Comparison of ENCODE assay signal across 29 cellular contexts in the genomic region with DNA sequence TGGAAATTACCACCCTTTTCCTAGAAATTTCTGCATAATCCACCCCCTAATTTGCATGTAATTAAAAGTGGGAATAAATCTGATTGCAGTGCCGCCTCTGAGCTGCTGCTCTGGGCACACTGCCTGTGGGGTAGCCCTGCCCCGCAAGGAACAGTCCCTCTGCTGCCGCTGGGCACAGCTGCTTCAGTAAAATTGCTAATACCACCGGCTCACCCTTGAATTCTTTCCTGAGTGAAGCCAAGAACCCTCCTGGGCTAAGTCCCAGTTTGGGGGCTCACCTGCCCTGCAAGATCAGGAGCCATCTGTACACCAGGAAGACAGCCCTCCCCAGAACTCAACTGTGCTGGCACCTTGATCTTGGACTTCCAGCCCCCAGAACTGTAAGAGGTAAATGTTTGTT. TPM values are rescaled to one million over a fixed set of nuclear protein-coding genes. Genes with fewer than 3 reads are reported as not detected.
DNase-seq lines count a peak whose midpoint lies in the region; ATAC-seq, FAIRE-seq and TF ChIP-seq lines count a peak whose summit lies in the region.
"Had no signal": no experiment of that assay in that cellular context is flagged by ENCODE, and none has a peak within 500 bp of the region (broad histone marks: within the 10 kb centered on the region; RNA-seq: fewer than 3 reads in every experiment).

No MANE protein-coding gene starts in this region.

- H2BK12ac ChIP-seq in neuronal stem cell (ENCODE audit: low read length): no peak overlapping the region

- no peak overlapping the region for H2BK5ac ChIP-seq in neuronal stem cell (ENCODE audit: low read length)

- H2AFZ ChIP-seq in neuronal stem cell (ENCODE audit: low read length): no peak overlapping the region

- DNase-seq in A549 (ENCODE audit: low read depth in 1 of 2, low spot score in 1 of 2) (no peak), T-helper 17 cell (no peak), neuronal stem cell (ENCODE audit: low spot score) (no peak), HEK293T (ENCODE audit: extremely low spot score) (no peak), ascending aorta (ENCODE audit: low spot score in 2 of 2) (no peak)
- no peak for DNase-seq in CD8-positive, alpha-beta memory T cell
- DNase-seq in stimulated activated CD4-positive, alpha-beta T cell treated with anti-CD3 and anti-CD28 coated beads, Interleukin-1b, Interleukin-23, amount 100 ng/mL, for 48 hours: no peak
- DNase-seq: activated CD8-positive, alpha-beta T cell treated with anti-CD3 and anti-CD28 coated beads, Interleukin-2, amount 10 ng/mL, durations not matched to agents 7 days and 5 days; activated gamma-delta T cell; amniotic stem cell; C1 segment of cervical spinal cord; colonic mucosa; DMS153; endodermal cell; KBM-7; MM.1S; NCI-H1436 treated with DMSO at 0.1 percent for 48 hours; NCI-H2107; NCI-H446 treated with DMSO at 0.1 percent for 48 hours; posterior cingulate gyrus; right lobe of liver; SIG-M5 had no signal

- no peak overlapping the region for H3K4ac ChIP-seq in neuronal stem cell (ENCODE audit: low read length)

- no peaks in the 10 kb centered on the region for H3K36me3 ChIP-seq in CD8-positive, alpha-beta memory T cell (ENCODE audit: insufficient read depth, low read length)
- H3K36me3 ChIP-seq in neuronal stem cell (replicated peaks in 1 of 2; ENCODE audit: control insufficient read depth in 2 of 2, insufficient read depth in 2 of 2, low read length in 2 of 2): no peaks in the 10 kb centered on the region
- H3K36me3 ChIP-seq in ascending aorta: no peaks in the 10 kb centered on the region
- H3K36me3 ChIP-seq: colonic mucosa, esophagus muscularis mucosa, right lobe of liver had no signal

- no peaks in the 10 kb centered on the region for H3K27me3 ChIP-seq in CD8-positive, alpha-beta memory T cell (ENCODE audit: insufficient read depth, low read length, poor library complexity, severe bottlenecking)
- H3K27me3 ChIP-seq in neuronal stem cell (ENCODE audit: control insufficient read depth in 3 of 3, insufficient read depth in 3 of 3, low read depth in 1 of 3, low read length in 3 of 3) (no peaks in the 10 kb centered on the region), ascending aorta (no peaks in the 10 kb centered on the region)
- H3K27me3 ChIP-seq: colonic mucosa, esophagus muscularis mucosa, right lobe of liver had no signal

- H3K27me3 Mint-ChIP-seq in CD8-positive, alpha-beta memory T cell: no peaks in the 10 kb centered on the region
- H3K27me3 Mint-ChIP-seq in T-helper 17 cell: no peaks in the 10 kb centered on the region

- H3K4me1 Mint-ChIP-seq in CD8-positive, alpha-beta memory T cell: peaks cover 49 to 90% (median 51%) of the 10 kb centered on the region in 3 donors
- peaks cover 48% of the 10 kb centered on the region for H3K4me1 Mint-ChIP-seq in T-helper 17 cell

- TF ChIP-seq EP300 in A549 (IDR thresholded peaks at IDR 0.05): no peak

- peaks cover 0 to 5% (median 4%) of the 10 kb centered on the region in 3 donors for H3K36me3 Mint-ChIP-seq in CD8-positive, alpha-beta memory T cell
- no peaks in the 10 kb centered on the region for H3K36me3 Mint-ChIP-seq in T-helper 17 cell (ENCODE audit: low read depth)

- no peaks in the 10 kb centered on the region for H3K9me3 ChIP-seq in A549
- H3K9me3 ChIP-seq in CD8-positive, alpha-beta memory T cell (ENCODE audit: low read length): no peaks in the 10 kb centered on the region
- no peaks in the 10 kb centered on the region for H3K9me3 ChIP-seq in T-helper 17 cell (ENCODE audit: control insufficient read depth, low read length, poor library complexity, severe bottlenecking)
- H3K9me3 ChIP-seq in neuronal stem cell (replicated peaks in 1 of 2; ENCODE audit: control insufficient read depth in 2 of 2, insufficient read depth in 1 of 2, low read depth in 1 of 2, low read length in 2 of 2): peaks cover 0 to 8% of the 10 kb centered on the region in 2 donors
- no peaks in the 10 kb centered on the region for H3K9me3 ChIP-seq in ascending aorta
- H3K9me3 ChIP-seq: colonic mucosa, esophagus muscularis mucosa, right lobe of liver had no signal

- no peak overlapping the region for H3K23ac ChIP-seq in neuronal stem cell (ENCODE audit: low read depth, low read length, poor library complexity)

- WGBS in A549 (ENCODE audit: missing lambda C conversion rate): 91% methylated on average over 4 of the region's 4 CpGs
- no CpG with 5 or more reads among the region's 4 CpGs for WGBS in neuronal stem cell (ENCODE audit: extremely low coverage in 2 of 2, insufficient read length in 2 of 2, insufficient replicate concordance in 1 of 2), 2 donors

- H2BK15ac ChIP-seq in neuronal stem cell (ENCODE audit: low read length): no peak overlapping the region

- H3K27ac Mint-ChIP-seq in CD8-positive, alpha-beta memory T cell: peak overlapping the region in 7 of 8 donors; percentile 7 to 78 (median 55)
- H3K27ac Mint-ChIP-seq in T-helper 17 cell: peak overlapping the region; percentile 24
- H3K27ac Mint-ChIP-seq: activated CD8-positive, alpha-beta T cell treated with anti-CD3 and anti-CD28 coated beads, Interleukin-2, amount 10 ng/mL, durations not matched to agents 7 days and 5 days; endodermal cell had no signal

- H2AK5ac ChIP-seq in neuronal stem cell (ENCODE audit: low read depth, low read length): no peak overlapping the region

- CTCF ChIA-PET in A549 (lab: Yijun Ruan, JAX) (interaction anchor here (1.1 to 7.8 kb wide), 3 partner anchors 20 to 264 kb away, joined by 3 to 44 read pairs (median 9); no protein-coding TSS in a partner anchor), HEK293T (lab: Yijun Ruan, JAX) (no interaction called here)
- CTCF ChIA-PET in CD8-positive, alpha-beta memory T cell (lab: Charles Lee): interaction anchor here (1.3 kb wide), 1 partner anchor 20 kb away, joined by 3 read pairs; no protein-coding TSS in a partner anchor

- H3K9ac ChIP-seq in neuronal stem cell (ENCODE audit: low read depth, low read length, poor library complexity): no peak overlapping the region

- no peak for TF ChIP-seq RAD21 in A549 (conservative IDR thresholded peaks at IDR 0.05 in 1 of 2, IDR thresholded peaks at IDR 0.05 in 1 of 2)

- no peaks in the 10 kb centered on the region for H3K9me3 Mint-ChIP-seq in CD8-positive, alpha-beta memory T cell
- H3K9me3 Mint-ChIP-seq: endodermal cell, neural crest cell had no signal

- TF ChIP-seq CTCF in A549 (IDR thresholded peaks at IDR 0.05) (no peak), ascending aorta (IDR thresholded peaks at IDR 0.05) (no peak)

- no peaks in the 10 kb centered on the region for H3K79me1 ChIP-seq in neuronal stem cell (ENCODE audit: low read depth, low read length)

- H3K27ac ChIP-seq in A549 (peak overlapping the region; percentile 89; a peak in 4 of 6 replicates), neuronal stem cell (replicated peaks; ENCODE audit: low read length) (no peak overlapping the region), ascending aorta (no peak overlapping the region)
- no peak overlapping the region for H3K27ac ChIP-seq in CD8-positive, alpha-beta memory T cell (ENCODE audit: low read depth, low read length)
- H3K27ac ChIP-seq: colonic mucosa, esophagus muscularis mucosa, right lobe of liver had no signal

- no peak for FAIRE-seq in A549 (lab: Jason Lieb, UNC)
- FAIRE-seq: bronchial epithelial cell, frontal cortex, islet of Langerhans had no signal

- intact Hi-C loops in ascending aorta (cut with DNase I): no loop called here

- H3K18ac ChIP-seq in neuronal stem cell (ENCODE audit: low read length): no peak overlapping the region

- H3K4me1 ChIP-seq in A549 (peaks cover 87% of the 10 kb centered on the region), neuronal stem cell (ENCODE audit: control insufficient read depth in 2 of 2, insufficient read depth in 1 of 2, low read depth in 1 of 2, low read length in 2 of 2) (peaks cover 6 to 8% of the 10 kb centered on the region in 2 donors), ascending aorta (peaks cover 0 to 3% of the 10 kb centered on the region in 2 donors)
- peaks cover 38% of the 10 kb centered on the region for H3K4me1 ChIP-seq in CD8-positive, alpha-beta memory T cell (ENCODE audit: insufficient read depth, low read length)

- H3K4me2 ChIP-seq in A549: peak overlapping the region; percentile 61
- H3K4me2 ChIP-seq in neuronal stem cell (ENCODE audit: insufficient read depth, low read length, poor library complexity, severe bottlenecking): no peak overlapping the region

- no peak overlapping the region for H3K4me3 Mint-ChIP-seq in CD8-positive, alpha-beta memory T cell
- H3K4me3 Mint-ChIP-seq in T-helper 17 cell: no peak overlapping the region
- H3K4me3 Mint-ChIP-seq: activated CD8-positive, alpha-beta T cell treated with anti-CD3 and anti-CD28 coated beads, Interleukin-2, amount 10 ng/mL, durations not matched to agents 7 days and 5 days; endodermal cell; neural crest cell had no signal

- peak overlapping the region; percentile 43 for H4K8ac ChIP-seq in neuronal stem cell (ENCODE audit: low read depth, low read length)

- POLR2A ChIA-PET in A549 (lab: Yijun Ruan, JAX): no interaction called here
- POLR2A ChIA-PET in CD8-positive, alpha-beta memory T cell (lab: Charles Lee): no interaction called here
- POLR2A ChIA-PET in HEK293T (lab: Yijun Ruan, JAX): no interaction called here

- H4K91ac ChIP-seq in neuronal stem cell (ENCODE audit: low read depth, low read length, poor library complexity): no peak overlapping the region

- no peak for TF ChIP-seq POLR2A in A549 (IDR thresholded peaks at IDR 0.05; ENCODE audit: low read length)

- H2BK120ac ChIP-seq in neuronal stem cell (ENCODE audit: low read depth, low read length): no peak overlapping the region

- ATAC-seq in A549 (no peak), T-helper 17 cell (no peak), HG03135 (IDR thresholded peaks at IDR 0.05; ENCODE audit: unreplicated experiment) (no peak)
- ATAC-seq: activated CD4-positive, CD25-positive, alpha-beta regulatory T cell treated with anti-CD3 and anti-CD28 coated beads, Interleukin-2, amount 50 U/mL, for 24 hours; activated CD8-positive, alpha-beta T cell treated with anti-CD3 and anti-CD28 coated beads, Interleukin-2, amount 10 ng/mL, durations not matched to agents 7 days and 5 days; right lobe of liver had no signal

- H3K4me3 ChIP-seq in A549 (no peak overlapping the region), neuronal stem cell (ENCODE audit: low read length in 2 of 2) (no peak overlapping the region), ascending aorta (no peak overlapping the region)
- no peak overlapping the region for H3K4me3 ChIP-seq in CD8-positive, alpha-beta memory T cell (ENCODE audit: low read length)
- H3K4me3 ChIP-seq: colonic mucosa, esophagus muscularis mucosa, right lobe of liver had no signal

- H3K14ac ChIP-seq in neuronal stem cell (ENCODE audit: low read length): no peak overlapping the region

RNA-seq across cellular contexts. Expression of a gene that starts 58.9 kb away (rescaled TPM):
- polyA plus RNA-seq in A549 (2011; rRNA removed): 198 and 265 TPM in 2 replicates
- polyA plus RNA-seq in A549 (2012; cell fraction: cytosol; rRNA removed): 147 and 159 TPM in 2 replicates
- 84.5 and 165 TPM in 2 replicates for polyA plus RNA-seq in A549 (2012; cell fraction: nucleus; rRNA removed)
- polyA plus RNA-seq in A549 (2017; fragmentation: RNase III; extraction: RNeasy Plus Mini Kit Qiagen cat#74134 plus additional on column Dnase treatment): 56.3 to 89.5 TPM (median 57.8 TPM) in 3 replicates
- 110 and 113 TPM in 2 replicates for polyA minus RNA-seq in A549 (2011; rRNA and poly(A)+ RNA removed)
- total RNA-seq in CD8-positive, alpha-beta memory T cell: 100 to 1,000 TPM; 565 to 566 TPM
- 57.1 TPM for polyA plus RNA-seq in CD8-positive, alpha-beta memory T cell
- total RNA-seq in T-helper 17 cell: 100 to 1,000 TPM; 118 to 149 TPM
- polyA plus RNA-seq in neuronal stem cell (2013, experiment 1 of 2): 196 TPM
- polyA plus RNA-seq in neuronal stem cell (2013, experiment 2 of 2): 192 TPM
- 82.8 TPM for total RNA-seq in ascending aorta

Comparison
In these comparisons a context has a peak if more than half of its experiments do, and no peak if none do; other contexts are left out.
1. H3K27ac ChIP-seq: peak in A549 (2 of 2); none in CD8-positive, alpha-beta memory T cell (single experiment), neuronal stem cell (single experiment) and ascending aorta (0 of 2).